Comparison of ENCODE assay signal across 14 cellular contexts in the genomic region with DNA sequence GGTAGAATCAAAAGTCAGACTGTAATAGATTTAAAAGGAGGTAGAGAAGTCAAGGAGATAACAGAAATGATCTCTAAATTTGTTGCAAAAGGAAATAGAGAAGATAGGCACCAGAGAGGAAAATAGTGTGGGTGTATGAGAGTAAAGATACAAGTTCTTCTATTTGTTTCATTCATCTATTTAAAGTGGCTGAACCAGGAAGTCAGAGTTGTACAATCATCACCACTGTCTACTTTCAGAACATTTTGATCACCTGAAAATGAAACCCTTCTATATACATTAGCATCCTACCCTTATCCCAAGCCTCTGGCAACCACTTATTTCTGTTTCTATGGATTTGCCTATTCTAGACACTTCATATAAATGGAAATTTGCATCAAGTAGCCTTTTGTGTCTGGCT. TPM values are rescaled to one million over a fixed set of nuclear protein-coding genes. Genes with fewer than 3 reads are reported as not detected.
DNase-seq lines count a peak whose midpoint lies in the region; ATAC-seq lines count a peak whose summit lies in the region.
"Had no signal": no experiment of that assay in that cellular context is flagged by ENCODE, and none has a peak within 500 bp of the region (broad histone marks: within the 10 kb centered on the region; RNA-seq: fewer than 3 reads in every experiment).

No MANE protein-coding gene starts in this region.

- H3K27ac Mint-ChIP-seq in activated naive CD4-positive, alpha-beta T cell treated with anti-CD3 and anti-CD28 coated beads, Interleukin-2, amount 50 U/mL, for 24 hours, result peak overlapping the region; percentile 75
- peak overlapping the region; percentile 54 for H3K27ac Mint-ChIP-seq in activated T-helper 17 cell treated with anti-CD3 and anti-CD28 coated beads, Interleukin-2, amount 50 U/mL, for 72 hours
- H3K27ac Mint-ChIP-seq: T-helper 17 cell had no signal

- peaks cover 80% of the 10 kb centered on the region for H3K4me1 Mint-ChIP-seq in activated naive CD4-positive, alpha-beta T cell treated with anti-CD3 and anti-CD28 coated beads, Interleukin-2, amount 50 U/mL, for 24 hours
- peaks cover 48% of the 10 kb centered on the region for H3K4me1 Mint-ChIP-seq in activated T-helper 17 cell treated with anti-CD3 and anti-CD28 coated beads, Interleukin-2, amount 50 U/mL, for 72 hours

- peak overlapping the region; percentile 4 for H3K4me3 Mint-ChIP-seq in activated naive CD4-positive, alpha-beta T cell treated with anti-CD3 and anti-CD28 coated beads, Interleukin-2, amount 50 U/mL, for 24 hours
- peak overlapping the region; percentile 47 for H3K4me3 Mint-ChIP-seq in activated T-helper 17 cell treated with anti-CD3 and anti-CD28 coated beads, Interleukin-2, amount 50 U/mL, for 72 hours
- H3K4me3 Mint-ChIP-seq: T-helper 17 cell had no signal

- ATAC-seq in HG02678 (IDR thresholded peaks at IDR 0.05; ENCODE audit: unreplicated experiment), result peak; percentile 63
- peak; percentile 96 for ATAC-seq in activated T-helper 17 cell treated with anti-CD3 and anti-CD28 coated beads, Interleukin-2, amount 50 U/mL, for 72 hours (replicated peaks)
- ATAC-seq: psoas muscle, T-helper 17 cell had no signal

- in situ Hi-C loops in G401 (cut with HindIII; ENCODE audit: low sequenced_read_pairs), result no loop called here

- H3K36me3 Mint-ChIP-seq in activated naive CD4-positive, alpha-beta T cell treated with anti-CD3 and anti-CD28 coated beads, Interleukin-2, amount 50 U/mL, for 24 hours, result peaks cover 37% of the 10 kb centered on the region
- peaks cover 96% of the 10 kb centered on the region for H3K36me3 Mint-ChIP-seq in activated T-helper 17 cell treated with anti-CD3 and anti-CD28 coated beads, Interleukin-2, amount 50 U/mL, for 72 hours (ENCODE audit: low read depth)

- DNase-seq in activated naive CD4-positive, alpha-beta T cell (lab: John Stamatoyannopoulos, UW), result no peak
- DNase-seq in HUDEP-2 (lab: John Stamatoyannopoulos, UW; ENCODE audit: unreplicated experiment in 76 of 76) (no peak), islet precursor cell (no peak), G401 (ENCODE audit: low spot score) (no peak), occipital lobe (lab: John Stamatoyannopoulos, UW) (no peak)
- DNase-seq: activated CD4-positive, alpha-beta T cell treated with anti-CD3 and anti-CD28 coated beads for 48 hours; head of caudate nucleus; NCI-H2107; NCI-H82; psoas muscle; T-helper 17 cell had no signal

- no peaks in the 10 kb centered on the region for H3K9me3 Mint-ChIP-seq in activated naive CD4-positive, alpha-beta T cell treated with anti-CD3 and anti-CD28 coated beads, Interleukin-2, amount 50 U/mL, for 24 hours
- peaks cover 3% of the 10 kb centered on the region for H3K9me3 Mint-ChIP-seq in activated T-helper 17 cell treated with anti-CD3 and anti-CD28 coated beads, Interleukin-2, amount 50 U/mL, for 72 hours

- no peaks in the 10 kb centered on the region for H3K27me3 Mint-ChIP-seq in activated naive CD4-positive, alpha-beta T cell treated with anti-CD3 and anti-CD28 coated beads, Interleukin-2, amount 50 U/mL, for 24 hours
- no peaks in the 10 kb centered on the region for H3K27me3 Mint-ChIP-seq in activated T-helper 17 cell treated with anti-CD3 and anti-CD28 coated beads, Interleukin-2, amount 50 U/mL, for 72 hours
- H3K27me3 Mint-ChIP-seq: T-helper 17 cell had no signal

RNA-seq across cellular contexts. Expression of gene INTS6, which starts 36.7 kb away (rescaled TPM):
- 10 to 100 TPM; 54.2 to 69.4 TPM for total RNA-seq in activated T-helper 17 cell treated with anti-CD3 and anti-CD28 coated beads, Interleukin-2, amount 50 U/mL, for 72 hours
- total RNA-seq in G401 (2014; rRNA removed; shearing (Covaris generic)), result 27.4 and 32.3 TPM in 2 replicates
- total RNA-seq in occipital lobe, result 52.9 TPM
